In the genomic region with DNA sequence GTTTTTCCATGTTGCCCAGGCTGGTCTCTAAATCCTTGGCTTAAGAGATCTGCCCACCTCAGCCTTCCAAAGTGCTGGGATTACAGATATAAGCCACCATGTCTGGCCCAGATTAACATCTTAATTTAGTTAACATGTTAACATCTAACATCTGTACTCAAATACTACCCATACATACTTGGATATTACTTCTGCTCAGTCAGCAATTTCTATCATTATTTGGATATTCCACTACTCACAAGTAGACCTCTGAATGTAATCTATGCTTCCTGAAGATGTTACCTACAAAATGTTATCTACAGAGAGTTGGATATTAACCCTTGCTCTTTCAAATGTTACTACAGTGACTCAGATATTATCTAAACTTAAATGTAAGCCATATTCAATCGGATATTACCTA, we compare ENCODE assay signal across 20 cellular contexts. TPM values are rescaled to one million over a fixed set of nuclear protein-coding genes. Genes with fewer than 3 reads are reported as not detected.
DNase-seq lines count a peak whose midpoint lies in the region; ATAC-seq, FAIRE-seq and TF ChIP-seq lines count a peak whose summit lies in the region.
"Had no signal": no experiment of that assay in that cellular context is flagged by ENCODE, and none has a peak within 500 bp of the region (broad histone marks: within the 10 kb centered on the region; RNA-seq: fewer than 3 reads in every experiment).

No MANE protein-coding gene starts in this region.

- H2BK120ac ChIP-seq in IMR-90 (ENCODE audit: low read depth, low read length), result no peak overlapping the region
- no peak overlapping the region for H2BK120ac ChIP-seq in H1 (replicated peaks; ENCODE audit: low read depth, low read length)

- no peak overlapping the region for H2BK12ac ChIP-seq in H1 (ENCODE audit: low read depth, low read length)

- peaks cover 11% of the 10 kb centered on the region; the same call in 1 of the 2 replicates for H3K23me2 ChIP-seq in H1 (ENCODE audit: low read depth, low read length)

- no peak overlapping the region for H2BK5ac ChIP-seq in IMR-90 (ENCODE audit: low read depth, low read length, poor library complexity, severe bottlenecking)
- no peak overlapping the region for H2BK5ac ChIP-seq in H1 (ENCODE audit: low read depth, low read length)

- in situ Hi-C loops in IMR-90 (cut with MboI; ENCODE audit: low sequenced_read_pairs), result no loop called here

- no peak overlapping the region for H2AFZ ChIP-seq in IMR-90 (replicated peaks; ENCODE audit: low read length, poor library complexity)
- no peak overlapping the region for H2AFZ ChIP-seq in H1 (ENCODE audit: low read length)
- H2AFZ ChIP-seq: GM23338 had no signal

- H3K4me1 ChIP-seq in IMR-90 (ENCODE audit: control insufficient read depth, insufficient read depth, low read length), result no peaks in the 10 kb centered on the region; the same call in 1 of the 2 replicates
- peaks cover 0 to 13% (median 7%) of the 10 kb centered on the region in 4 experiments; a peak in 6 of 7 replicates for H3K4me1 ChIP-seq in H1 (replicated peaks in 1 of 4; ENCODE audit: control insufficient read depth in 3 of 4, insufficient read depth in 4 of 4, low read length in 3 of 4)

- WGBS in IMR-90 (ENCODE audit: extremely low coverage in 2 of 2, insufficient read length in 1 of 2), 2 experiments, result no CpG with 5 or more reads among the region's 1 CpG
- 89% methylated on average over 1 of the region's 1 CpG; no CpG with 5 or more reads in 1 of the 2 experiments for WGBS in H1 (ENCODE audit: extremely low coverage in 1 of 2, insufficient coverage in 1 of 2, insufficient read length in 1 of 2, insufficient replicate concordance in 2 of 2, low coverage in 1 of 2, low lambda C conversion rate in 2 of 2, missing lambda C conversion rate in 1 of 2), 2 experiments

- intact Hi-C loops in IMR-90 (cut with micrococcal nuclease), result no loop called here

- H3K4me3 ChIP-seq in IMR-90 (ENCODE audit: insufficient read depth, low read depth, low read length), result no peak overlapping the region
- H3K4me3 ChIP-seq in H1 (ENCODE audit: extremely low read depth in 1 of 4, insufficient read depth in 2 of 4, low read depth in 3 of 4, low read length in 4 of 4), result no peak overlapping the region
- H3K4me3 ChIP-seq: GM23338 had no signal

- H3K56ac ChIP-seq in IMR-90 (ENCODE audit: extremely low read depth, insufficient read depth, low read length) (no peak overlapping the region), H1 (replicated peaks; ENCODE audit: insufficient read length, low read depth, low read length) (no peak overlapping the region)

- dilution Hi-C loops in IMR-90 (cut with HindIII; ENCODE audit: low sequenced_read_pairs, unreplicated experiment), result no loop called here

- CTCF ChIA-PET in IMR-90 (lab: Yijun Ruan, JAX) (no interaction called here), H1 (lab: Charles Lee; ENCODE audit: partially characterized antibody) (interaction anchor here (1.6 to 14.4 kb wide), 3 partner anchors 12 to 99 kb away, joined by 5 to 166 read pairs (median 84); no protein-coding TSS in a partner anchor)

- H2AK5ac ChIP-seq in IMR-90 (ENCODE audit: low read depth, low read length) (no peak overlapping the region), H1 (ENCODE audit: low read depth, low read length) (no peak overlapping the region)

- H2BK15ac ChIP-seq in IMR-90 (ENCODE audit: low read depth, low read length), result no peak overlapping the region
- no peak overlapping the region for H2BK15ac ChIP-seq in H1 (ENCODE audit: low read length)

- H3K27me3 ChIP-seq in IMR-90 (ENCODE audit: control insufficient read depth, insufficient read depth, low read length) (peaks cover 38% of the 10 kb centered on the region), H1 (replicated peaks in 1 of 4; ENCODE audit: control insufficient read depth in 3 of 4, extremely low read depth in 1 of 4, insufficient read depth in 3 of 4, low read length in 3 of 4) (peaks cover 10 to 37% (median 24%) of the 10 kb centered on the region in 4 experiments)

- TF ChIP-seq EP300 in H1 (IDR thresholded peaks at IDR 0.05; ENCODE audit: borderline replicate concordance in 1 of 2, low read depth in 2 of 2, low read length in 2 of 2), result no peak

- H3K9me1 ChIP-seq in IMR-90 (ENCODE audit: insufficient read depth, low read length), result no peaks in the 10 kb centered on the region; the same call in 1 of the 2 replicates

- H3K4me2 ChIP-seq in IMR-90 (ENCODE audit: low read depth, low read length), result no peak overlapping the region
- H3K4me2 ChIP-seq in H1 (ENCODE audit: insufficient read depth in 1 of 2, low read depth in 2 of 2, low read length in 2 of 2), result no peak overlapping the region
- H3K4me2 ChIP-seq: GM23338 had no signal

- H3K23ac ChIP-seq in IMR-90 (ENCODE audit: low read depth, low read length) (no peak overlapping the region), H1 (ENCODE audit: insufficient read length) (no peak overlapping the region)

- H4K8ac ChIP-seq in IMR-90 (ENCODE audit: low read depth in 2 of 2, low read length in 2 of 2) (no peak overlapping the region), H1 (ENCODE audit: extremely low read depth, insufficient read depth, low read length) (no peak overlapping the region)

- no peaks in the 10 kb centered on the region for H3K9me3 ChIP-seq in IMR-90 (ENCODE audit: control insufficient read depth, insufficient read depth, low read length)
- no peaks in the 10 kb centered on the region for H3K9me3 ChIP-seq in H1 (ENCODE audit: insufficient read depth in 2 of 2, low read depth in 1 of 2, low read length in 1 of 2)

- no peak overlapping the region for H4K91ac ChIP-seq in IMR-90 (ENCODE audit: insufficient read depth, low read depth, low read length)
- no peak overlapping the region for H4K91ac ChIP-seq in H1 (replicated peaks; ENCODE audit: insufficient read length, low read length)

- BruUV-seq in IMR-90 (replicated peaks; lab: Mats Ljungman, UMichigan), result no TSS peak

- H3K4ac ChIP-seq in IMR-90 (ENCODE audit: low read depth, low read length) (no peak overlapping the region), H1 (replicated peaks; ENCODE audit: insufficient read length, low read depth, low read length) (no peak overlapping the region)

- H3K18ac ChIP-seq in IMR-90 (ENCODE audit: low read depth, low read length), result no peak overlapping the region
- H3K18ac ChIP-seq in H1 (ENCODE audit: extremely low read depth, low read length), result no peak overlapping the region

- no peak for ATAC-seq in IMR-90 (ENCODE audit: low read depth)
- ATAC-seq: GM23338, HCT116 had no signal

- no peaks in the 10 kb centered on the region for H3K36me3 ChIP-seq in IMR-90 (ENCODE audit: control insufficient read depth, insufficient read depth, low read length)
- H3K36me3 ChIP-seq in H1 (ENCODE audit: control insufficient read depth in 2 of 4, insufficient read depth in 4 of 4, low read length in 3 of 4), result no peaks in the 10 kb centered on the region

- no peak for TF ChIP-seq POLR2A in IMR-90 (IDR thresholded peaks at IDR 0.05; ENCODE audit: low read depth, low read length)
- no peak for TF ChIP-seq POLR2A in H1 (IDR thresholded peaks at IDR 0.05; ENCODE audit: control extremely low read depth in 1 of 2, low read depth in 2 of 2, low read length in 2 of 2)

- FAIRE-seq in H1 (lab: Jason Lieb, UNC), result no peak
- FAIRE-seq: A204.1 had no signal

- no peaks in the 10 kb centered on the region for H3K79me2 ChIP-seq in H1 (ENCODE audit: control insufficient read depth in 1 of 2, insufficient read depth in 2 of 2, low read length in 2 of 2)

- no peak overlapping the region for H3K9ac ChIP-seq in IMR-90 (ENCODE audit: low read depth, low read length)
- H3K9ac ChIP-seq in H1 (replicated peaks in 1 of 4; ENCODE audit: extremely low read depth in 1 of 4, low read depth in 3 of 4, low read length in 3 of 4), result no peak overlapping the region

- H3K14ac ChIP-seq in IMR-90 (replicated peaks; ENCODE audit: low read depth, low read length), result no peak overlapping the region
- H3K14ac ChIP-seq in H1 (ENCODE audit: insufficient read length), result no peak overlapping the region

- H4K20me1 ChIP-seq in IMR-90 (ENCODE audit: insufficient read depth, low read length) (no peaks in the 10 kb centered on the region), H1 (replicated peaks in 1 of 2; ENCODE audit: control insufficient read depth in 1 of 2, insufficient read depth in 2 of 2, low read length in 2 of 2) (no peaks in the 10 kb centered on the region)

- H3K79me1 ChIP-seq in IMR-90 (ENCODE audit: low read depth in 1 of 2, low read length in 2 of 2), result no peaks in the 10 kb centered on the region
- H3K79me1 ChIP-seq in H1 (ENCODE audit: low read depth, low read length), result no peaks in the 10 kb centered on the region

- TF ChIP-seq RAD21 in IMR-90 (IDR thresholded peaks at IDR 0.05; ENCODE audit: low read length) (no peak), H1 (IDR thresholded peaks at IDR 0.05 in 1 of 2, conservative IDR thresholded peaks at IDR 0.05 in 1 of 2; ENCODE audit: low read depth in 2 of 2, low read length in 2 of 2) (no peak)

- H4K5ac ChIP-seq in IMR-90 (ENCODE audit: low read depth, low read length) (no peak overlapping the region), H1 (ENCODE audit: insufficient read length, low read depth, low read length) (no peak overlapping the region)

- DNase-seq in IMR-90 (no peak), H1 (ENCODE audit: low read depth in 1 of 2, low spot score in 2 of 2) (no peak), CD1c-positive myeloid dendritic cell (ENCODE audit: extremely low spot score) (no peak), NCI-H1930 (lab: John Stamatoyannopoulos, UW) (no peak)
- DNase-seq: AML-193; CD4-positive, alpha-beta memory T cell; DMS153; DMS79 treated with DMSO at 0.1 percent for 48 hours; GF-D8; HFFc6; KG1 had no signal

- TF ChIP-seq CTCF in IMR-90 (conservative IDR thresholded peaks at IDR 0.05; ENCODE audit: low read depth, low read length) (no peak), H1 (IDR thresholded peaks at IDR 0.05; ENCODE audit: control extremely low read depth in 1 of 3, insufficient read depth in 1 of 3, low read depth in 1 of 3, low read length in 3 of 3) (no peak)

- H3K27ac ChIP-seq in IMR-90 (ENCODE audit: insufficient read depth, low read length) (no peak overlapping the region), H1 (ENCODE audit: low read depth, low read length) (no peak overlapping the region)
- H3K27ac ChIP-seq: C4-2B, HL-60 had no signal

- H2BK20ac ChIP-seq in IMR-90 (ENCODE audit: low read depth, low read length) (no peak overlapping the region), H1 (ENCODE audit: low read length) (no peak overlapping the region)

- POLR2A ChIA-PET in IMR-90 (lab: Charles Lee; ENCODE audit: unreplicated experiment), result no interaction called here
- POLR2A ChIA-PET in H1 (lab: Charles Lee; ENCODE audit: partially characterized antibody), result interaction anchor here (0.6 kb wide), 1 partner anchor 129 kb away, joined by 3 read pairs; no protein-coding TSS in a partner anchor

- no peak overlapping the region for H2AK9ac ChIP-seq in IMR-90 (replicated peaks; ENCODE audit: low read depth, low read length, poor library complexity)

RNA-seq across cellular contexts. Expression of a gene that starts 4.0 kb away (rescaled TPM):
- total RNA-seq in IMR-90 (2012; rRNA removed), result not detected in 2 replicates
- polyA plus RNA-seq in IMR-90 (2012; rRNA removed) (not detected in 2 replicates), H1 (2011; rRNA removed) (9.1 and 9.8 TPM in 2 replicates)
- not detected in 2 replicates for polyA plus RNA-seq in IMR-90 (2012; cell fraction: cytosol; rRNA removed)
- not detected in 2 replicates for polyA plus RNA-seq in IMR-90 (2012; cell fraction: nucleus; rRNA removed; ENCODE audit: low replicate concordance)
- 4.6 and 5.7 TPM in 2 replicates for total RNA-seq in H1 (2021; fragmentation: NEBNext Ultra II Directional; extraction: Animal tissue kit (Norgen Biotek cat#: 25700))
- 4.5 TPM for polyA plus RNA-seq in H1 (2011; cell fraction: cytosol; rRNA removed)
- polyA plus RNA-seq in H1 (2011; cell fraction: nucleus; rRNA removed), result 7.1 TPM
- polyA plus RNA-seq in H1 (2012, experiment 1 of 2), result 4.8 to 8.0 TPM (median 6.8 TPM) in 4 replicates
- 6.3 TPM for polyA plus RNA-seq in H1 (2012, experiment 2 of 2)
- polyA plus RNA-seq in H1 (2013, experiment 1 of 2), result 4.1 TPM
- polyA plus RNA-seq in H1 (2013, experiment 2 of 2), result 4.1 TPM
- 8.0 and 9.4 TPM in 2 replicates for polyA minus RNA-seq in H1 (2011; rRNA and poly(A)+ RNA removed)
- 2.7 TPM for polyA minus RNA-seq in H1 (2011; cell fraction: cytosol; rRNA and poly(A)+ RNA removed)
- 3.1 TPM for polyA minus RNA-seq in H1 (2011; cell fraction: nucleus; rRNA and poly(A)+ RNA removed)
- total RNA-seq: CD4-positive, alpha-beta memory T cell; HFFc6; HT1080 had no signal
- polyA plus RNA-seq: BJ; CD4-positive, alpha-beta memory T cell; IgD-negative memory B cell had no signal

RNA-seq across cellular contexts. Expression of a gene that starts 24.8 kb away (rescaled TPM):
- total RNA-seq in IMR-90 (2012; rRNA removed), result under 0.01 TPM in 1 of 2 replicates, not detected in the other
- polyA plus RNA-seq in IMR-90 (2012; rRNA removed), result 0.07 and 0.12 TPM in 2 replicates
- not detected in 2 replicates for polyA plus RNA-seq in IMR-90 (2012; cell fraction: cytosol; rRNA removed)
- polyA plus RNA-seq in IMR-90 (2012; cell fraction: nucleus; rRNA removed; ENCODE audit: low replicate concordance), result 0.41 and 0.53 TPM in 2 replicates
- total RNA-seq in H1 (2021; fragmentation: NEBNext Ultra II Directional; extraction: Animal tissue kit (Norgen Biotek cat#: 25700)), result 0.33 TPM in 1 of 2 replicates, not detected in the other
- 0.29 and 0.74 TPM in 2 replicates for polyA plus RNA-seq in H1 (2011; rRNA removed)
- polyA plus RNA-seq in H1 (2011; cell fraction: cytosol; rRNA removed), result 0.44 TPM
- polyA plus RNA-seq in H1 (2011; cell fraction: nucleus; rRNA removed), result 1.00 TPM
- 0.21 to 0.62 TPM (median 0.30 TPM) in 4 replicates for polyA plus RNA-seq in H1 (2012, experiment 1 of 2)
- polyA plus RNA-seq in H1 (2012, experiment 2 of 2), result not detected
- polyA plus RNA-seq in H1 (2013, experiment 1 of 2), result 0.12 TPM
- polyA plus RNA-seq in H1 (2013, experiment 2 of 2), result 0.07 TPM
- 0.63 and 0.69 TPM in 2 replicates for polyA minus RNA-seq in H1 (2011; rRNA and poly(A)+ RNA removed)
- not detected for polyA minus RNA-seq in H1 (2011; cell fraction: cytosol; rRNA and poly(A)+ RNA removed)
- 0.30 TPM for polyA minus RNA-seq in H1 (2011; cell fraction: nucleus; rRNA and poly(A)+ RNA removed)
- total RNA-seq: GM23338, HFFc6, HT1080 had no signal
- polyA plus RNA-seq: CD4-positive, alpha-beta memory T cell; IgD-negative memory B cell had no signal

RNA-seq across cellular contexts. Expression of a gene that starts 29.2 kb away (rescaled TPM):
- total RNA-seq in IMR-90 (2012; rRNA removed), result 4.7 and 5.9 TPM in 2 replicates
- 28.1 and 30.2 TPM in 2 replicates for polyA plus RNA-seq in IMR-90 (2012; rRNA removed)
- 10.0 and 13.5 TPM in 2 replicates for polyA plus RNA-seq in IMR-90 (2012; cell fraction: cytosol; rRNA removed)
- polyA plus RNA-seq in IMR-90 (2012; cell fraction: nucleus; rRNA removed; ENCODE audit: low replicate concordance), result 175 and 206 TPM in 2 replicates
- total RNA-seq in H1 (2021; fragmentation: NEBNext Ultra II Directional; extraction: Animal tissue kit (Norgen Biotek cat#: 25700)), result 16.8 TPM in 2 replicates
- polyA plus RNA-seq in H1 (2011; rRNA removed), result 41.9 and 67.1 TPM in 2 replicates
- polyA plus RNA-seq in H1 (2011; cell fraction: cytosol; rRNA removed), result 35.7 TPM
- 106 TPM for polyA plus RNA-seq in H1 (2011; cell fraction: nucleus; rRNA removed)
- 15.3 to 19.5 TPM (median 17.6 TPM) in 4 replicates for polyA plus RNA-seq in H1 (2012, experiment 1 of 2)
- polyA plus RNA-seq in H1 (2012, experiment 2 of 2), result 13.7 TPM
- polyA plus RNA-seq in H1 (2013, experiment 1 of 2), result 17.6 TPM
- 16.7 TPM for polyA plus RNA-seq in H1 (2013, experiment 2 of 2)
- polyA minus RNA-seq in H1 (2011; rRNA and poly(A)+ RNA removed), result 28.4 and 31.6 TPM in 2 replicates
- 11.0 TPM for polyA minus RNA-seq in H1 (2011; cell fraction: cytosol; rRNA and poly(A)+ RNA removed)
- polyA minus RNA-seq in H1 (2011; cell fraction: nucleus; rRNA and poly(A)+ RNA removed), result 44.8 TPM

RNA-seq across cellular contexts. Expression of a gene that starts 56.6 kb away (rescaled TPM):
- total RNA-seq in IMR-90 (2012; rRNA removed), result 112 and 116 TPM in 2 replicates
- 185 and 241 TPM in 2 replicates for polyA plus RNA-seq in IMR-90 (2012; rRNA removed)
- polyA plus RNA-seq in IMR-90 (2012; cell fraction: cytosol; rRNA removed), result 369 and 427 TPM in 2 replicates
- polyA plus RNA-seq in IMR-90 (2012; cell fraction: nucleus; rRNA removed; ENCODE audit: low replicate concordance), result 99.2 and 236 TPM in 2 replicates
- total RNA-seq in H1 (2021; fragmentation: NEBNext Ultra II Directional; extraction: Animal tissue kit (Norgen Biotek cat#: 25700)), result 17.7 and 20.4 TPM in 2 replicates
- polyA plus RNA-seq in H1 (2011; rRNA removed), result 26.4 and 27.6 TPM in 2 replicates
- 32.4 TPM for polyA plus RNA-seq in H1 (2011; cell fraction: cytosol; rRNA removed)
- polyA plus RNA-seq in H1 (2011; cell fraction: nucleus; rRNA removed), result 21.2 TPM
- 14.5 to 21.3 TPM (median 18.9 TPM) in 4 replicates for polyA plus RNA-seq in H1 (2012, experiment 1 of 2)
- polyA plus RNA-seq in H1 (2012, experiment 2 of 2), result 22.2 TPM
- polyA plus RNA-seq in H1 (2013, experiment 1 of 2), result 10.8 TPM
- 10.4 TPM for polyA plus RNA-seq in H1 (2013, experiment 2 of 2)
- polyA minus RNA-seq in H1 (2011; rRNA and poly(A)+ RNA removed), result 1.5 and 2.9 TPM in 2 replicates
- polyA minus RNA-seq in H1 (2011; cell fraction: cytosol; rRNA and poly(A)+ RNA removed), result 4.3 TPM
- 18.5 TPM for polyA minus RNA-seq in H1 (2011; cell fraction: nucleus; rRNA and poly(A)+ RNA removed)
- total RNA-seq: HT1080 had no signal
- polyA plus RNA-seq: IgD-negative memory B cell had no signal

RNA-seq across cellular contexts. Expression of a gene that starts 58.3 kb away (rescaled TPM):
- total RNA-seq in IMR-90 (2012; rRNA removed), result not detected in 2 replicates
- polyA plus RNA-seq in IMR-90 (2012; rRNA removed) (not detected in 2 replicates), H1 (2011; rRNA removed) (not detected in 2 replicates)
- polyA plus RNA-seq in IMR-90 (2012; cell fraction: cytosol; rRNA removed), result not detected in 2 replicates
- not detected in 2 replicates for polyA plus RNA-seq in IMR-90 (2012; cell fraction: nucleus; rRNA removed; ENCODE audit: low replicate concordance)
- not detected in 2 replicates for total RNA-seq in H1 (2021; fragmentation: NEBNext Ultra II Directional; extraction: Animal tissue kit (Norgen Biotek cat#: 25700))
- not detected for polyA plus RNA-seq in H1 (2011; cell fraction: cytosol; rRNA removed)
- polyA plus RNA-seq in H1 (2011; cell fraction: nucleus; rRNA removed), result not detected
- 0.19 to 0.21 TPM in 2 of 4 replicates, not detected in the others for polyA plus RNA-seq in H1 (2012, experiment 1 of 2)
- polyA plus RNA-seq in H1 (2012, experiment 2 of 2), result not detected
- not detected for polyA plus RNA-seq in H1 (2013, experiment 1 of 2)
- not detected for polyA plus RNA-seq in H1 (2013, experiment 2 of 2)
- polyA minus RNA-seq in H1 (2011; rRNA and poly(A)+ RNA removed), result not detected in 2 replicates
- polyA minus RNA-seq in H1 (2011; cell fraction: cytosol; rRNA and poly(A)+ RNA removed), result not detected
- polyA minus RNA-seq in H1 (2011; cell fraction: nucleus; rRNA and poly(A)+ RNA removed), result not detected
- total RNA-seq: CD4-positive, alpha-beta memory T cell; GM23338; H7; HFFc6; HT1080 had no signal
- polyA plus RNA-seq: BJ; CD4-positive, alpha-beta memory T cell; GM23338; IgD-negative memory B cell had no signal
